ENCODE assay signal across 8 cellular contexts in genomic region chr19:44748426-44749254, GRCh38. TPM values are rescaled to one million over a fixed set of nuclear protein-coding genes. Genes with fewer than 3 reads are reported as not detected.
DNase-seq lines count a peak whose midpoint lies in the region; ATAC-seq and TF ChIP-seq lines count a peak whose summit lies in the region.

Gene BCL3 (plus strand): TSS chr19:44748708. CDS start chr19:44748791, 83 bp downstream.

- DNase-seq in T-helper 9 cell (peak; percentile 72), body of pancreas (peak; percentile 70 to 81 (median 75)), iPS-NIHi7 (ENCODE audit: extremely low spot score) (peak; percentile 26), kidney glomerular epithelial cell (lab: John Stamatoyannopoulos, UW) (no peak), EL (no peak)
- peak; percentile 48 to 69 for DNase-seq in stimulated activated CD4-positive, alpha-beta T cell treated with anti-CD3 and anti-CD28 coated beads, Interleukin-15, amount 100 ng/mL, for 1 hour (ENCODE audit: low read depth in 1 of 2, low spot score in 1 of 2)

- 0 to 1% methylated on average over 12 to 59 of the region's 88 CpGs for WGBS in body of pancreas, 2 donors

- intact Hi-C loops in body of pancreas (cut with DNase I), result no loop called here

- H3K9me3 ChIP-seq in body of pancreas, result no peaks in the 10 kb centered on the region

- H3K27ac ChIP-seq in body of pancreas, result peak within 1 kb of the TSS; percentile 78 to 98 (median 94)

- peaks cover 0 to 2% of the 10 kb centered on the region in 2 donors for H3K36me3 ChIP-seq in body of pancreas (replicated peaks in 1 of 2; ENCODE audit: insufficient read depth in 1 of 2, low read depth in 2 of 2)

- peaks cover 82% of the 10 kb centered on the region for H3K4me1 ChIP-seq in body of pancreas

- TF ChIP-seq CTCF in body of pancreas (IDR thresholded peaks at IDR 0.05), result peak in 2 of 7 experiments; percentile 8 to 19

- ATAC-seq in GM18519 (IDR thresholded peaks at IDR 0.05; ENCODE audit: low FRiP score, unreplicated experiment), result peak; percentile 28
- ATAC-seq in HG03135 (IDR thresholded peaks at IDR 0.05; ENCODE audit: unreplicated experiment), result peak; percentile 30
- peak; percentile 49 for ATAC-seq in body of pancreas

- peak within 1 kb of the TSS; percentile 54 to 65 for H3K4me3 ChIP-seq in body of pancreas

- no peaks in the 10 kb centered on the region for H3K27me3 ChIP-seq in body of pancreas

- peak in 1 of 3 donors; percentile 44 for TF ChIP-seq POLR2A in body of pancreas (IDR thresholded peaks at IDR 0.05)

RNA-seq across cellular contexts. Expression of gene BCL3, which starts in this region (rescaled TPM):
- total RNA-seq in body of pancreas, result 10 to 100 TPM; 26.2 to 72.5 TPM

Comparison
In these comparisons a context has a peak if more than half of its experiments do, and no peak if none do; other contexts are left out.
1. DNase-seq: peak in T-helper 9 cell (single experiment), body of pancreas (4 of 4), iPS-NIHi7 (single experiment) and stimulated activated CD4-positive, alpha-beta T cell treated with anti-CD3 and anti-CD28 coated beads, Interleukin-15, amount 100 ng/mL, for 1 hour (2 of 2); none in kidney glomerular epithelial cell (single experiment) and EL (single experiment).
2. Peak in every context shown above with its lines, with median percentiles within 50 percentile points of each other: ATAC-seq.